ENCODE assay signal across 23 cellular contexts in the genomic region with DNA sequence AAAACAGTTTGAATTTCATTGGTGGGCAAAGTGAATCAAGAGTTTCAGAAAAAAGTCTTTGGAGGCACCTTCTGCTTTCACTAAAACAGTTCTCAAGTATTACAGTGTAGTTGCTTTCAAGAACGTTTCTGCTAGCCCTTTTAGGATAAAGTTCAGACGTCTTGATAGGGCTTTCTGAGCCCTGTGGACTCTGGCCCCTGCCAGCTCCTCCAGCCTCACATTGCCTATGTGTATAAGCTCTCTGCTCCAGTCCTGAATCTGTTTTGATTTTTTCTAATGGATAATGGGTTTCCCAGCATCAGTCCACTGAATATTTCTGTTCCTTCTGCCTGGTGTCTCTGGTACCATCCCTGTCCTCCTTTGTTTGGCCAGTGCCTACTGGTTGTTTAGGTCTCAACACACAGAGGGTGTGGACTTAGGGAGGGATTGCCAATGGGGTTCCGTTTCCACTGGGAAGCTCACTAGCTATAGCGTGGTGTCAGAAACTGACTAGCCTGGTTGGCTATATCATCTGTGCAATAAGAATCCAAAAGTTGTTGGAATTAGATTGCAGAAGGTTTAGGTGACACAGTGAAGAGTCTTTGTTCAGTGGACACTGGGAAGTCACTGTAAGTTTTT. TPM values are rescaled to one million over a fixed set of nuclear protein-coding genes. Genes with fewer than 3 reads are reported as not detected.
DNase-seq lines count a peak whose midpoint lies in the region; ATAC-seq and TF ChIP-seq lines count a peak whose summit lies in the region.
"Had no signal": no experiment of that assay in that cellular context is flagged by ENCODE, and none has a peak within 500 bp of the region (broad histone marks: within the 10 kb centered on the region; RNA-seq: fewer than 3 reads in every experiment).

No MANE protein-coding gene starts in this region.

- intact Hi-C loops in CD14-positive monocyte (cut with micrococcal nuclease): no loop called here

- peak; percentile 85 for ATAC-seq in left lobe of liver
- ATAC-seq in GM21515 (IDR thresholded peaks at IDR 0.05; ENCODE audit: unreplicated experiment): no peak
- no peak for ATAC-seq in GM18520 (IDR thresholded peaks at IDR 0.05; ENCODE audit: unreplicated experiment)
- ATAC-seq in GM21786 (IDR thresholded peaks at IDR 0.05; ENCODE audit: unreplicated experiment): no peak
- ATAC-seq: lower lobe of right lung, Panc1, psoas muscle had no signal

- peaks cover 5 to 56% (median 12%) of the 10 kb centered on the region in 4 donors for H3K4me1 ChIP-seq in Peyer's patch

- no peaks in the 10 kb centered on the region for H3K9me3 Mint-ChIP-seq in CD14-positive monocyte
- H3K9me3 Mint-ChIP-seq in progenitor cell of endocrine pancreas (ENCODE audit: low read depth): no peaks in the 10 kb centered on the region
- H3K9me3 Mint-ChIP-seq: activated CD4-positive, alpha-beta memory T cell treated with anti-CD3 and anti-CD28 coated beads for 36 hours; brain had no signal

- H3K4me3 ChIP-seq in Peyer's patch: peak overlapping the region in 1 of 4 donors; percentile 26
- H3K4me3 ChIP-seq: lower lobe of right lung, psoas muscle had no signal

- H3K4me1 Mint-ChIP-seq in CD14-positive monocyte: peaks cover 99% of the 10 kb centered on the region
- H3K4me1 Mint-ChIP-seq in progenitor cell of endocrine pancreas (ENCODE audit: low read depth): peaks cover 38% of the 10 kb centered on the region

- H3K36me3 Mint-ChIP-seq in CD14-positive monocyte: peaks cover 45 to 76% of the 10 kb centered on the region in 2 donors
- no peaks in the 10 kb centered on the region for H3K36me3 Mint-ChIP-seq in progenitor cell of endocrine pancreas (ENCODE audit: insufficient read depth)
- H3K36me3 Mint-ChIP-seq: activated CD4-positive, alpha-beta memory T cell treated with anti-CD3 and anti-CD28 coated beads for 36 hours; brain had no signal

- H3K36me3 ChIP-seq in Peyer's patch: no peaks in the 10 kb centered on the region
- H3K36me3 ChIP-seq: lower lobe of right lung had no signal

- H3K27ac ChIP-seq in Peyer's patch: peak overlapping the region in 3 of 4 donors; percentile 15 to 74 (median 67)
- H3K27ac ChIP-seq: C4-2B, lower lobe of right lung, psoas muscle had no signal

- H3K27me3 Mint-ChIP-seq in CD14-positive monocyte (ENCODE audit: low read depth in 3 of 3) (peaks cover 0 to 6% (median 2%) of the 10 kb centered on the region in 3 donors), progenitor cell of endocrine pancreas (peaks cover 5% of the 10 kb centered on the region)
- H3K27me3 Mint-ChIP-seq: activated CD4-positive, alpha-beta memory T cell treated with anti-CD3 and anti-CD28 coated beads for 36 hours had no signal

- no peak for TF ChIP-seq CTCF in CD14-positive monocyte (IDR thresholded peaks at IDR 0.05)
- no peak for TF ChIP-seq CTCF in Peyer's patch (IDR thresholded peaks at IDR 0.05)
- TF ChIP-seq CTCF in progenitor cell of endocrine pancreas (IDR thresholded peaks at IDR 0.05; ENCODE audit: unreplicated experiment): no peak

- peak overlapping the region; percentile 98 to 100 (median 99) for H3K27ac Mint-ChIP-seq in CD14-positive monocyte
- H3K27ac Mint-ChIP-seq in progenitor cell of endocrine pancreas: peak overlapping the region; percentile 34
- H3K27ac Mint-ChIP-seq: activated CD4-positive, alpha-beta memory T cell treated with anti-CD3 and anti-CD28 coated beads for 36 hours; brain had no signal

- no peak for DNase-seq in CD14-positive monocyte (ENCODE audit: low spot score)
- DNase-seq in Peyer's patch: peak in 2 of 3 donors; percentile 68 to 75
- DNase-seq in left lobe of liver (ENCODE audit: low spot score): no peak
- DNase-seq in progenitor cell of endocrine pancreas (ENCODE audit: low spot score, unreplicated experiment): no peak
- DNase-seq in hypothalamus (lab: John Stamatoyannopoulos, UW): no peak
- DNase-seq: activated CD4-positive, alpha-beta memory T cell treated with anti-CD3 and anti-CD28 coated beads for 36 hours; activated gamma-delta T cell; DMS153; effector CD8-positive, alpha-beta T cell; foreskin fibroblast; lower lobe of right lung; NCI-H524; NK-92 treated with Interleukin-12 subunit alpha and Interleukin-12 subunit beta, amount 100 ng/mL, for 24 hours; psoas muscle; stimulated activated CD4-positive, alpha-beta T cell treated with anti-CD3 and anti-CD28 coated beads, Interleukin-1b, Interleukin-23, amount 100 ng/mL, for 48 hours; substantia nigra had no signal

- no peak for TF ChIP-seq POLR2A in Peyer's patch (IDR thresholded peaks at IDR 0.05)

- no peaks in the 10 kb centered on the region for H3K27me3 ChIP-seq in Peyer's patch

- peak overlapping the region; percentile 21 to 70 for H3K4me3 Mint-ChIP-seq in CD14-positive monocyte
- no peak overlapping the region for H3K4me3 Mint-ChIP-seq in progenitor cell of endocrine pancreas (ENCODE audit: low read depth)
- H3K4me3 Mint-ChIP-seq: activated CD4-positive, alpha-beta memory T cell treated with anti-CD3 and anti-CD28 coated beads for 36 hours; brain had no signal

- no peaks in the 10 kb centered on the region for H3K9me3 ChIP-seq in Peyer's patch
- H3K9me3 ChIP-seq: lower lobe of right lung, psoas muscle had no signal

RNA-seq across cellular contexts. Expression of a gene that starts 26.4 kb away (rescaled TPM):
- 10 to 100 TPM; 26.5 to 28.7 TPM for polyA plus RNA-seq in CD14-positive monocyte
- total RNA-seq in Peyer's patch (100 to 1,000 TPM in 3 of 4 donors, 10 to 100 TPM in 1; 60.1 to 180 (median 126) TPM), left lobe of liver (7.4 TPM), progenitor cell of endocrine pancreas (21.3 and 24.5 TPM in 2 replicates)
- total RNA-seq: G401 had no signal

Comparison
In these comparisons a context has a peak if more than half of its experiments do, and no peak if none do; other contexts are left out.
1. DNase-seq: peak in Peyer's patch (2 of 3); none in CD14-positive monocyte (single experiment), left lobe of liver (single experiment), progenitor cell of endocrine pancreas (single experiment) and hypothalamus (0 of 51).